In genomic region chr1:183075861-183076260, GRCh38 we compare ENCODE assay signal across 23 cellular contexts. TPM values are rescaled to one million over a fixed set of nuclear protein-coding genes. Genes with fewer than 3 reads are reported as not detected.
DNase-seq lines count a peak whose midpoint lies in the region; ATAC-seq and TF ChIP-seq lines count a peak whose summit lies in the region.
"Had no signal": no experiment of that assay in that cellular context is flagged by ENCODE, and none has a peak within 500 bp of the region (broad histone marks: within the 10 kb centered on the region; RNA-seq: fewer than 3 reads in every experiment).

No MANE protein-coding gene starts in this region.

- peak overlapping the region; percentile 80; the same call in 1 of the 2 replicates for H3K27ac ChIP-seq in VCaP
- H3K27ac ChIP-seq in suprapubic skin, result peak overlapping the region; percentile 11
- H3K27ac ChIP-seq: adrenal gland, KMS-11, SJSA1 had no signal

- H3K9me3 ChIP-seq in suprapubic skin, result no peaks in the 10 kb centered on the region
- H3K9me3 ChIP-seq: adrenal gland, gastrocnemius medialis, SJSA1 had no signal

- no peaks in the 10 kb centered on the region for H3K36me3 ChIP-seq in suprapubic skin
- H3K36me3 ChIP-seq: adrenal gland, gastrocnemius medialis, SJSA1 had no signal

- H3K36me3 Mint-ChIP-seq in HFFc6 (ENCODE audit: low read depth), result peaks cover 14% of the 10 kb centered on the region
- H3K36me3 Mint-ChIP-seq: naive B cell had no signal

- H3K4me3 ChIP-seq in fibroblast of villous mesenchyme (ENCODE audit: low read depth, low read length) (no peak overlapping the region), suprapubic skin (no peak overlapping the region)
- H3K4me3 ChIP-seq: adrenal gland, gastrocnemius medialis, SJSA1 had no signal

- no peaks in the 10 kb centered on the region for H3K9me3 Mint-ChIP-seq in HFFc6
- H3K9me3 Mint-ChIP-seq: activated T-helper 2 cell treated with anti-CD3 and anti-CD28 coated beads, Interferon-gamma antibody, Interleukin-2, Interleukin-4, amounts not matched to agents 10 μg/mL and 5 μg/mL and 100 μg/mL, durations not matched to agents 14 hours and 24 hours and 36 hours; naive B cell had no signal

- H3K4me1 ChIP-seq in suprapubic skin, result peaks cover 45% of the 10 kb centered on the region

- peaks cover 3% of the 10 kb centered on the region for H3K27me3 Mint-ChIP-seq in HFFc6 (ENCODE audit: insufficient read depth)
- H3K27me3 Mint-ChIP-seq: naive B cell had no signal

- no peak for DNase-seq in HFFc6
- peak; percentile 68 for DNase-seq in fibroblast of villous mesenchyme (ENCODE audit: low read depth)
- DNase-seq in suprapubic skin (ENCODE audit: low spot score in 2 of 2), result no peak
- DNase-seq: activated CD4-positive, alpha-beta T cell treated with anti-CD3 and anti-CD28 coated beads for 1 hour; adrenal gland; C1 segment of cervical spinal cord; cerebellar nuclear complex; DMS153; gastrocnemius medialis; left ventricle myocardium superior; naive B cell; NCI-H146; small intestine; stimulated activated CD4-positive, alpha-beta T cell treated with anti-CD3 and anti-CD28 coated beads, Interleukin-4, amount 100 ng/mL, for 4 hours; stimulated activated CD8-positive, alpha-beta memory T cell treated with anti-CD3 and anti-CD28 coated beads, Interleukin-4, amount 100 ng/mL, for 48 hours; T-helper 9 cell had no signal

- H3K27me3 ChIP-seq in suprapubic skin, result no peaks in the 10 kb centered on the region
- H3K27me3 ChIP-seq: adrenal gland, gastrocnemius medialis, SJSA1 had no signal

- no peak for TF ChIP-seq EP300 in suprapubic skin (IDR thresholded peaks at IDR 0.05)

- TF ChIP-seq CTCF in HFFc6 (IDR thresholded peaks at IDR 0.05) (no peak), VCaP (conservative IDR thresholded peaks at IDR 0.05) (no peak), fibroblast of villous mesenchyme (IDR thresholded peaks at IDR 0.05; ENCODE audit: insufficient read depth, low read depth, low read length) (no peak), suprapubic skin (IDR thresholded peaks at IDR 0.05) (no peak)

- TF ChIP-seq POLR2A in suprapubic skin (IDR thresholded peaks at IDR 0.05) (no peak), GM18505 (IDR thresholded peaks at IDR 0.05; ENCODE audit: borderline replicate concordance, extremely low read depth, insufficient read depth, insufficient read length) (no peak)

- WGBS in suprapubic skin, result 69% methylated on average over 1 of the region's 1 CpG

- ATAC-seq in GM18505 (IDR thresholded peaks at IDR 0.05; ENCODE audit: unreplicated experiment), result no peak
- ATAC-seq in HG03565 (IDR thresholded peaks at IDR 0.05; ENCODE audit: unreplicated experiment), result no peak
- ATAC-seq in GM21825 (IDR thresholded peaks at IDR 0.05; ENCODE audit: unreplicated experiment), result no peak
- ATAC-seq: gastrocnemius medialis, left ventricle myocardium superior had no signal

- no peak overlapping the region for H3K4me3 Mint-ChIP-seq in HFFc6
- H3K4me3 Mint-ChIP-seq: naive B cell had no signal

- H3K4me1 Mint-ChIP-seq in HFFc6 (ENCODE audit: low read depth), result peaks cover 98% of the 10 kb centered on the region

- H3K27ac Mint-ChIP-seq in HFFc6, result peak overlapping the region; percentile 14; the same call in 1 of the 2 replicates
- H3K27ac Mint-ChIP-seq: activated T-helper 2 cell treated with anti-CD3 and anti-CD28 coated beads, Interferon-gamma antibody, Interleukin-2, Interleukin-4, amounts not matched to agents 10 μg/mL and 5 μg/mL and 100 μg/mL, durations not matched to agents 14 hours and 24 hours and 36 hours had no signal

RNA-seq across cellular contexts. Expression of gene LAMC1, which starts 52.6 kb away (rescaled TPM):
- total RNA-seq in HFFc6 (2021; fragmentation: NEBNext Ultra II Directional; extraction: Animal tissue kit (Norgen Biotek cat#: 25700)), result 100 to 1,000 TPM; 352 to 465 (median 393) TPM
- 541 and 761 TPM in 2 replicates for total RNA-seq in fibroblast of villous mesenchyme
- 100 to 1,000 TPM in 1 of 4 donors, 10 to 100 TPM in 3; 58.3 to 124 (median 77.6) TPM for total RNA-seq in suprapubic skin
